ENCODE assay signal across 1 cellular context in genomic region chr19:3073931-3074595, GRCh38.
TF ChIP-seq lines count a peak whose summit lies in the region.

No MANE protein-coding gene starts in this region.

TF ChIP-seq in H1, 55 proteins besides CTCF, POLR2A, EP300 and RAD21:
- no peak for TF ChIP-seq CBX5 (IDR thresholded peaks at IDR 0.05; ENCODE audit: low read depth, low read length)
- TF ChIP-seq CHD7 (IDR thresholded peaks at IDR 0.05; ENCODE audit: insufficient replicate concordance, low read length), result no peak
- no peak for TF ChIP-seq TBP (IDR thresholded peaks at IDR 0.05; ENCODE audit: low read depth, low read length)
- TF ChIP-seq ASH2L (IDR thresholded peaks at IDR 0.05; ENCODE audit: low read length), result no peak
- no peak for TF ChIP-seq YY1 (IDR thresholded peaks at IDR 0.05; ENCODE audit: low read depth, low read length)
- no peak for TF ChIP-seq TAF7 (optimal IDR thresholded peaks at IDR 0.05; ENCODE audit: borderline replicate concordance, low read depth, low read length)
- no peak for TF ChIP-seq TEAD4 (IDR thresholded peaks at IDR 0.05; ENCODE audit: low read depth, low read length)
- no peak for TF ChIP-seq KDM1A (IDR thresholded peaks at IDR 0.05; ENCODE audit: borderline replicate concordance, low read length)
- TF ChIP-seq MAX (IDR thresholded peaks at IDR 0.05), result no peak
- no peak for TF ChIP-seq FOSL1 (IDR thresholded peaks at IDR 0.05; ENCODE audit: insufficient read depth, low read depth, low read length)
- no peak for TF ChIP-seq CHD2 (IDR thresholded peaks at IDR 0.05; ENCODE audit: low read length)
